ENCODE assay signal across 1 cellular context in the genomic region with DNA sequence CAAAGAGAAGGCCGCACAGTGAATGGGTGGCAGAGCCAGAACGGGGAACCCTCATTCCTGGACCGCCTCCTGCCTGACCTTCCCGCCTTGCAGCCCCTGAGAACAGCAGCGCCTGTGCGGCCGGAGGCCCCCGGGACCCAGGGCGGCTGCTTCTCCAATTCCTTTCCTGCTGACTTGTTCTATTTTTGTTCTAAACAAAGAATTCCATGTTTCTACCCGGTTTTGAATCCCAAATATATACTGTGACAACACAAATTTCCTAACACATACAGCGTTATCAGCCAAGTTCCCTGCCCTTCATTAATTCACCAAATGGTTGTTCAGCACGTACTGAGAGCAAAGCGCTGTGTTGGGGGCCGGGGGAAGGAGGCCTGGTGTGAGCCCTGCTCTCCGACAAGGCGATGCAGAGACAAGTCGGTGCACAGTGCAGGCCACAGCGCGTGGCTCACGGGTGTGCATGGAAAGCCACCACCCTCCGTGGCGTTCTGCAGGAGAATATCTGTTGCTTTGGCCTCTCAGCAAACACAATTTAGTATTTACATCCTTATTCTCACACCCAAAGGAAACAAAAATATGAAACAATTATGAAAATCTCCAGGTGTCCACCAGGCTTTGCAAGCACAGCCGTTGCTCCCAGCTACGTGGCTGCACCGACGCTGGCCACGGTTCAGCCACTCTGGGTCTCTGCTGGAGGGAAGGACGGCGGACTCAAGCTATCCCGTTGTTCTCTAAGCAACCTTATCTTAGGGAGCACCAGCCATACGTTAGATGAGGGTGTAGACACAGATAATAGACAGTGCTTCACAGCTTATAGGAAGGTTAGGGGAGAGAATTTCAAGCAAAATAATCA.
TF ChIP-seq lines count a peak whose summit lies in the region.

No MANE protein-coding gene starts in this region.

TF ChIP-seq in liver, 16 proteins besides CTCF, POLR2A, EP300 and RAD21 (continued from another document):
- TF ChIP-seq YY1 (IDR thresholded peaks at IDR 0.05), result no peak
- TF ChIP-seq ATF3 (IDR thresholded peaks at IDR 0.05), result no peak
- TF ChIP-seq RXRA (IDR thresholded peaks at IDR 0.05), result peak in 1 of 2 donors; percentile 32
- TF ChIP-seq TAF1 (conservative IDR thresholded peaks at IDR 0.05), result no peak
TF ChIP-seq in liver: peak in this region for 2.
